11 cellular contexts compared by ENCODE assay signal in genomic region chr4:6423575-6423974, GRCh38. TPM values are rescaled to one million over a fixed set of nuclear protein-coding genes. Genes with fewer than 3 reads are reported as not detected.
DNase-seq lines count a peak whose midpoint lies in the region; ATAC-seq and TF ChIP-seq lines count a peak whose summit lies in the region.
"Had no signal": no experiment of that assay in that cellular context is flagged by ENCODE, and none has a peak within 500 bp of the region (broad histone marks: within the 10 kb centered on the region; RNA-seq: fewer than 3 reads in every experiment).

No MANE protein-coding gene starts in this region.

- H3K4me3 ChIP-seq in tibial nerve: no peak overlapping the region
- H3K4me3 ChIP-seq in MM.1S (ENCODE audit: low read length): no peak overlapping the region

- no peak overlapping the region for H2AFZ ChIP-seq in MM.1S (ENCODE audit: low read length)

- H3K36me3 ChIP-seq in tibial nerve (no peaks in the 10 kb centered on the region), MM.1S (replicated peaks; ENCODE audit: insufficient read depth, low read length) (no peaks in the 10 kb centered on the region)

- H3K9me2 ChIP-seq in MM.1S (replicated peaks; ENCODE audit: insufficient read depth, low read length): no peaks in the 10 kb centered on the region

- H3K9me3 ChIP-seq in tibial nerve: peaks cover 0 to 3% (median 0%) of the 10 kb centered on the region in 4 donors
- no peaks in the 10 kb centered on the region for H3K9me3 ChIP-seq in MM.1S (replicated peaks; ENCODE audit: insufficient read depth, low read length)

- H3K27me3 ChIP-seq in tibial nerve (no peaks in the 10 kb centered on the region), MM.1S (replicated peaks; ENCODE audit: insufficient read depth, low read length) (peaks cover 74% of the 10 kb centered on the region)

- TF ChIP-seq POLR2A in tibial nerve (IDR thresholded peaks at IDR 0.05): no peak

- H3K9ac ChIP-seq in MM.1S (ENCODE audit: low read length): no peak overlapping the region

- no peaks in the 10 kb centered on the region for H3K79me2 ChIP-seq in MM.1S (ENCODE audit: low read length)

- no peaks in the 10 kb centered on the region for H3F3A ChIP-seq in MM.1S (ENCODE audit: insufficient read depth, low read length)

- H3K4me2 ChIP-seq in MM.1S (ENCODE audit: low read depth, low read length): no peak overlapping the region

- ATAC-seq in GM18867 (IDR thresholded peaks at IDR 0.05; ENCODE audit: unreplicated experiment) (peak; percentile 93), GM21528 (IDR thresholded peaks at IDR 0.05; ENCODE audit: low FRiP score, unreplicated experiment) (peak; percentile 90), HG03103 (IDR thresholded peaks at IDR 0.05; ENCODE audit: low read depth, unreplicated experiment) (peak; percentile 99)
- ATAC-seq: natural killer cell treated with Interleukin-12 subunit alpha and Interleukin-12 subunit beta and Interleukin-15 and Interleukin-18, amount 100 ng/mL, for 72 hours had no signal

- 62 to 74% methylated on average over 2 of the region's 2 CpGs for WGBS in tibial nerve, 2 donors

- DNase-seq in hepatic stellate cell (ENCODE audit: low spot score) (no peak), tibial nerve (ENCODE audit: low spot score in 2 of 2) (no peak), MM.1S (no peak), OCI-M2 (lab: John Stamatoyannopoulos, UW; ENCODE audit: unreplicated experiment) (no peak)
- DNase-seq: small intestine had no signal

- TF ChIP-seq CTCF in tibial nerve (IDR thresholded peaks at IDR 0.05) (no peak), MM.1S (IDR thresholded peaks at IDR 0.05; ENCODE audit: low read length) (no peak)

- no peak for TF ChIP-seq EP300 in tibial nerve (IDR thresholded peaks at IDR 0.05)

- H3K27ac ChIP-seq in cingulate gyrus (ENCODE audit: low read depth, low read length): peak overlapping the region; percentile 3
- no peak overlapping the region for H3K27ac ChIP-seq in tibial nerve
- H3K27ac ChIP-seq in MM.1S (ENCODE audit: low read length): no peak overlapping the region

- no peaks in the 10 kb centered on the region for H3K4me1 ChIP-seq in tibial nerve
- 0 out of 2 replicates have a peak, but pooled peaks cover 5% of the 10 kb centered on the region for H3K4me1 ChIP-seq in MM.1S (ENCODE audit: low read length)

- no peaks in the 10 kb centered on the region for H4K20me1 ChIP-seq in MM.1S (ENCODE audit: insufficient read depth, low read length)

RNA-seq across cellular contexts. Expression of gene PPP2R2C, which starts 48.8 kb away (rescaled TPM):
- total RNA-seq in tibial nerve: under 1 TPM in 3 of 4 donors, not detected in 1; under 0.01 to 0.66 (median 0.42) TPM
- total RNA-seq: natural killer cell treated with Interleukin-12 subunit alpha and Interleukin-12 subunit beta and Interleukin-15 and Interleukin-18, amount 100 ng/mL, for 72 hours; T-helper 1 cell treated with Interleukin-12 subunit alpha and Interleukin-12 subunit beta and Interleukin-4 antibody, amounts not matched to agents 30 ng/mL and 1 ng/mL, for 36 hours had no signal
